ENCODE assay signal across 1 cellular context in the genomic region with DNA sequence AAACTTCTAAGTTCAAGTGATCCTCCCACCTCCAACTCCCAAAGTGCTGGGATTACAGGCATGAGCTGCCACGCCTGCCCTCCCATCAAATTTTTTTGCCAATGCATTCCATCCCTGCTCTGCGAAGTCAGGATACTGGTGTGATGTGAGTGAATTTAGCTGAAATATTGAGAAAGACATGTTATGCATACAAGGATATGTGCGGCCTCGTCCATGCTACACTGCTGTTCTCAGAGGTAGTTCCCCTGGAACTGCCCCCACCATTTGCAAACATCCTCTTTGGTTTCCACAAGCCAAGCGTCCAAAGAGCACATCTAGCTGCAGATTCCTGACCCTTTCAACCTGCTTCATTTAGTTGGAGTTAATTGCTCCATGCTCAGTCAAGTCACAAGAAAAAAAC.
TF ChIP-seq lines count a peak whose summit lies in the region.

No MANE protein-coding gene starts in this region.

TF ChIP-seq in HepG2, 621 proteins besides CTCF, POLR2A, EP300 and RAD21 (continued from another document and continues in another):
- TF ChIP-seq, protein P1, sequence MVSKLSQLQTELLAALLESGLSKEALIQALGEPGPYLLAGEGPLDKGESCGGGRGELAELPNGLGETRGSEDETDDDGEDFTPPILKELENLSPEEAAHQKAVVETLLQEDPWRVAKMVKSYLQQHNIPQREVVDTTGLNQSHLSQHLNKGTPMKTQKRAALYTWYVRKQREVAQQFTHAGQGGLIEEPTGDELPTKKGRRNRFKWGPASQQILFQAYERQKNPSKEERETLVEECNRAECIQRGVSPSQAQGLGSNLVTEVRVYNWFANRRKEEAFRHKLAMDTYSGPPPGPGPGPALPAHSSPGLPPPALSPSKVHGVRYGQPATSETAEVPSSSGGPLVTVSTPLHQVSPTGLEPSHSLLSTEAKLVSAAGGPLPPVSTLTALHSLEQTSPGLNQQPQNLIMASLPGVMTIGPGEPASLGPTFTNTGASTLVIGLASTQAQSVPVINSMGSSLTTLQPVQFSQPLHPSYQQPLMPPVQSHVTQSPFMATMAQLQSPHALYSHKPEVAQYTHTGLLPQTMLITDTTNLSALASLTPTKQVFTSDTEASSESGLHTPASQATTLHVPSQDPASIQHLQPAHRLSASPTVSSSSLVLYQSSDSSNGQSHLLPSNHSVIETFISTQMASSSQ (IDR thresholded peaks at IDR 0.05; ENCODE audit: low read depth), result no peak
- TF ChIP-seq, protein P1 (CRISPR knock-in tag; IDR thresholded peaks at IDR 0.05; ENCODE audit: borderline replicate concordance), result no peak
- TF ChIP-seq KLF15 (CRISPR knock-in tag; IDR thresholded peaks at IDR 0.05; ENCODE audit: borderline replicate concordance) (no peak), MXI1 (IDR thresholded peaks at IDR 0.05; ENCODE audit: borderline replicate concordance, low read depth, low read length) (no peak), TCF12 (IDR thresholded peaks at IDR 0.05) (no peak), TCF12 (CRISPR knock-in tag; IDR thresholded peaks at IDR 0.05) (no peak), MAFG (CRISPR knock-in tag; IDR thresholded peaks at IDR 0.05) (no peak), DPF2 (CRISPR knock-in tag; IDR thresholded peaks at IDR 0.05; ENCODE audit: borderline replicate concordance, low read depth) (no peak), GTF3A (CRISPR knock-in tag; conservative IDR thresholded peaks at IDR 0.05) (no peak), NR2F2 (IDR thresholded peaks at IDR 0.05; ENCODE audit: borderline replicate concordance, low read depth) (no peak), TOE1 (CRISPR knock-in tag; IDR thresholded peaks at IDR 0.05) (no peak), MAF1 (CRISPR knock-in tag; IDR thresholded peaks at IDR 0.05; ENCODE audit: borderline replicate concordance) (no peak), KDM5A (IDR thresholded peaks at IDR 0.05; ENCODE audit: borderline replicate concordance, low read length) (no peak), ETV5 (CRISPR knock-in tag; IDR thresholded peaks at IDR 0.05; ENCODE audit: borderline replicate concordance) (peak; percentile 72; the same call in 1 of the 2 replicates), HOXA3 (CRISPR knock-in tag; IDR thresholded peaks at IDR 0.05) (peak; percentile 59; the same call in 1 of the 2 replicates), ZFP36L2 (CRISPR knock-in tag; IDR thresholded peaks at IDR 0.05) (no peak), SSRP1 (CRISPR knock-in tag; IDR thresholded peaks at IDR 0.05) (no peak), FOXA3 (CRISPR knock-in tag; IDR thresholded peaks at IDR 0.05) (peak; percentile 42; the same call in 1 of the 2 replicates), EHMT2 (IDR thresholded peaks at IDR 0.05; ENCODE audit: borderline replicate concordance, low read depth, low read length) (peak; percentile 54; the same call in 1 of the 2 replicates), ZNF33A (CRISPR knock-in tag; IDR thresholded peaks at IDR 0.05; ENCODE audit: borderline replicate concordance) (no peak), ZNF720 (CRISPR knock-in tag; IDR thresholded peaks at IDR 0.05) (no peak), RXRB (CRISPR knock-in tag; IDR thresholded peaks at IDR 0.05; ENCODE audit: borderline replicate concordance) (no peak), CCDC6 (CRISPR knock-in tag; IDR thresholded peaks at IDR 0.05) (no peak), ZNF761 (CRISPR knock-in tag; conservative IDR thresholded peaks at IDR 0.05) (no peak), ZNF564 (CRISPR knock-in tag; IDR thresholded peaks at IDR 0.05) (no peak), BORCS8-MEF2B (CRISPR knock-in tag; IDR thresholded peaks at IDR 0.05) (no peak), NFE2L1 (CRISPR knock-in tag; IDR thresholded peaks at IDR 0.05; ENCODE audit: borderline replicate concordance) (no peak), ISL2 (CRISPR knock-in tag; IDR thresholded peaks at IDR 0.05) (no peak), ZNF7 (CRISPR knock-in tag; IDR thresholded peaks at IDR 0.05) (no peak), ZFP41 (CRISPR knock-in tag; IDR thresholded peaks at IDR 0.05; ENCODE audit: borderline replicate concordance) (no peak), ZNF224 (CRISPR knock-in tag; IDR thresholded peaks at IDR 0.05) (no peak), ZNF670 (CRISPR knock-in tag; IDR thresholded peaks at IDR 0.05; ENCODE audit: borderline replicate concordance) (no peak), POGZ (CRISPR knock-in tag; IDR thresholded peaks at IDR 0.05) (peak; percentile 43), ADNP (CRISPR knock-in tag; IDR thresholded peaks at IDR 0.05) (peak; percentile 61; the same call in 1 of the 2 replicates), STAT5B (CRISPR knock-in tag; IDR thresholded peaks at IDR 0.05) (no peak), ZBTB21 (CRISPR knock-in tag; IDR thresholded peaks at IDR 0.05) (no peak), ZNF207 (IDR thresholded peaks at IDR 0.05; ENCODE audit: borderline replicate concordance) (no peak), NFIC (IDR thresholded peaks at IDR 0.05; ENCODE audit: low read length) (no peak), PITX1 (CRISPR knock-in tag; IDR thresholded peaks at IDR 0.05) (peak; percentile 37; the same call in 1 of the 2 replicates), SMAD1 (CRISPR knock-in tag; IDR thresholded peaks at IDR 0.05; ENCODE audit: borderline replicate concordance, low read depth) (no peak), ZNF768 (CRISPR knock-in tag; IDR thresholded peaks at IDR 0.05) (no peak), ZMYM2 (CRISPR knock-in tag; IDR thresholded peaks at IDR 0.05) (peak; percentile 55; the same call in 1 of the 2 replicates), YY1 (IDR thresholded peaks at IDR 0.05; ENCODE audit: insufficient read depth, insufficient replicate concordance, low read depth, low read length) (no peak), NFE2 (CRISPR knock-in tag; IDR thresholded peaks at IDR 0.05) (no peak), JUN (CRISPR knock-in tag; IDR thresholded peaks at IDR 0.05) (no peak)
- TF ChIP-seq, protein P2, sequence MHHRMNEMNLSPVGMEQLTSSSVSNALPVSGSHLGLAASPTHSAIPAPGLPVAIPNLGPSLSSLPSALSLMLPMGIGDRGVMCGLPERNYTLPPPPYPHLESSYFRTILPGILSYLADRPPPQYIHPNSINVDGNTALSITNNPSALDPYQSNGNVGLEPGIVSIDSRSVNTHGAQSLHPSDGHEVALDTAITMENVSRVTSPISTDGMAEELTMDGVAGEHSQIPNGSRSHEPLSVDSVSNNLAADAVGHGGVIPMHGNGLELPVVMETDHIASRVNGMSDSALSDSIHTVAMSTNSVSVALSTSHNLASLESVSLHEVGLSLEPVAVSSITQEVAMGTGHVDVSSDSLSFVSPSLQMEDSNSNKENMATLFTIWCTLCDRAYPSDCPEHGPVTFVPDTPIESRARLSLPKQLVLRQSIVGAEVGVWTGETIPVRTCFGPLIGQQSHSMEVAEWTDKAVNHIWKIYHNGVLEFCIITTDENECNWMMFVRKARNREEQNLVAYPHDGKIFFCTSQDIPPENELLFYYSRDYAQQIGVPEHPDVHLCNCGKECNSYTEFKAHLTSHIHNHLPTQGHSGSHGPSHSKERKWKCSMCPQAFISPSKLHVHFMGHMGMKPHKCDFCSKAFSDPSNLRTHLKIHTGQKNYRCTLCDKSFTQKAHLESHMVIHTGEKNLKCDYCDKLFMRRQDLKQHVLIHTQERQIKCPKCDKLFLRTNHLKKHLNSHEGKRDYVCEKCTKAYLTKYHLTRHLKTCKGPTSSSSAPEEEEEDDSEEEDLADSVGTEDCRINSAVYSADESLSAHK (CRISPR knock-in tag; IDR thresholded peaks at IDR 0.05; ENCODE audit: borderline replicate concordance), result no peak
- TF ChIP-seq, protein P3, sequence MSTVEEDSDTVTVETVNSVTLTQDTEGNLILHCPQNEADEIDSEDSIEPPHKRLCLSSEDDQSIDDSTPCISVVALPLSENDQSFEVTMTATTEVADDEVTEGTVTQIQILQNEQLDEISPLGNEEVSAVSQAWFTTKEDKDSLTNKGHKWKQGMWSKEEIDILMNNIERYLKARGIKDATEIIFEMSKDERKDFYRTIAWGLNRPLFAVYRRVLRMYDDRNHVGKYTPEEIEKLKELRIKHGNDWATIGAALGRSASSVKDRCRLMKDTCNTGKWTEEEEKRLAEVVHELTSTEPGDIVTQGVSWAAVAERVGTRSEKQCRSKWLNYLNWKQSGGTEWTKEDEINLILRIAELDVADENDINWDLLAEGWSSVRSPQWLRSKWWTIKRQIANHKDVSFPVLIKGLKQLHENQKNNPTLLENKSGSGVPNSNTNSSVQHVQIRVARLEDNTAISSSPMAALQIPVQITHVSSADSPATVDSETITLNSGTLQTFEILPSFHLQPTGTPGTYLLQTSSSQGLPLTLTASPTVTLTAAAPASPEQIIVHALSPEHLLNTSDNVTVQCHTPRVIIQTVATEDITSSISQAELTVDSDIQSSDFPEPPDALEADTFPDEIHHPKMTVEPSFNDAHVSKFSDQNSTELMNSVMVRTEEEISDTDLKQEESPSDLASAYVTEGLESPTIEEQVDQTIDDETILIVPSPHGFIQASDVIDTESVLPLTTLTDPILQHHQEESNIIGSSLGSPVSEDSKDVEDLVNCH (CRISPR knock-in tag; IDR thresholded peaks at IDR 0.05), result no peak
- TF ChIP-seq, protein P4, sequence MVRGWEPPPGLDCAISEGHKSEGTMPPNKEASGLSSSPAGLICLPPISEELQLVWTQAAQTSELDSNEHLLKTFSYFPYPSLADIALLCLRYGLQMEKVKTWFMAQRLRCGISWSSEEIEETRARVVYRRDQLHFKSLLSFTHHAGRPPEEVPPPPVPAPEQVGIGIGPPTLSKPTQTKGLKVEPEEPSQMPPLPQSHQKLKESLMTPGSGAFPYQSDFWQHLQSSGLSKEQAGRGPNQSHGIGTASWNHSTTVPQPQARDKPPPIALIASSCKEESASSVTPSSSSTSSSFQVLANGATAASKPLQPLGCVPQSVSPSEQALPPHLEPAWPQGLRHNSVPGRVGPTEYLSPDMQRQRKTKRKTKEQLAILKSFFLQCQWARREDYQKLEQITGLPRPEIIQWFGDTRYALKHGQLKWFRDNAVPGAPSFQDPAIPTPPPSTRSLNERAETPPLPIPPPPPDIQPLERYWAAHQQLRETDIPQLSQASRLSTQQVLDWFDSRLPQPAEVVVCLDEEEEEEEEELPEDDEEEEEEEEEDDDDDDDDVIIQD (CRISPR knock-in tag; IDR thresholded peaks at IDR 0.05; ENCODE audit: low read depth), result peak; percentile 52; the same call in 1 of the 2 replicates
- TF ChIP-seq, protein P5, sequence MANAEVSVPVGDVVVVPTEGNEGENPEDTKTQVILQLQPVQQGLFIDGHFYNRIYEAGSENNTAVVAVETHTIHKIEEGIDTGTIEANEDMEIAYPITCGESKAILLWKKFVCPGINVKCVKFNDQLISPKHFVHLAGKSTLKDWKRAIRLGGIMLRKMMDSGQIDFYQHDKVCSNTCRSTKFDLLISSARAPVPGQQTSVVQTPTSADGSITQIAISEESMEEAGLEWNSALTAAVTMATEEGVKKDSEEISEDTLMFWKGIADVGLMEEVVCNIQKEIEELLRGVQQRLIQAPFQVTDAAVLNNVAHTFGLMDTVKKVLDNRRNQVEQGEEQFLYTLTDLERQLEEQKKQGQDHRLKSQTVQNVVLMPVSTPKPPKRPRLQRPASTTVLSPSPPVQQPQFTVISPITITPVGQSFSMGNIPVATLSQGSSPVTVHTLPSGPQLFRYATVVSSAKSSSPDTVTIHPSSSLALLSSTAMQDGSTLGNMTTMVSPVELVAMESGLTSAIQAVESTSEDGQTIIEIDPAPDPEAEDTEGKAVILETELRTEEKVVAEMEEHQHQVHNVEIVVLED (CRISPR knock-in tag; IDR thresholded peaks at IDR 0.05; ENCODE audit: borderline replicate concordance), result peak; percentile 28; the same call in 1 of the 2 replicates
- TF ChIP-seq, protein P6, sequence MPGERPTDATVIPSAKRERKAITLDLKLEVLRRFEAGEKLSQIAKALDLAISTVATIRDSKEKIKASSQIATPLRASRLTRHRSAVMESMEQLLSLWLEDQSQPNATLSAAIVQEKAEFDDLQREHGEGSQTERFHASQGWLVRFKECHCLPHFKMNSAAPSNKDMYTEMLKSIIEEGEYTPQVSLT (CRISPR knock-in tag; IDR thresholded peaks at IDR 0.05; ENCODE audit: borderline replicate concordance, low read depth), result no peak
- TF ChIP-seq, protein P7, sequence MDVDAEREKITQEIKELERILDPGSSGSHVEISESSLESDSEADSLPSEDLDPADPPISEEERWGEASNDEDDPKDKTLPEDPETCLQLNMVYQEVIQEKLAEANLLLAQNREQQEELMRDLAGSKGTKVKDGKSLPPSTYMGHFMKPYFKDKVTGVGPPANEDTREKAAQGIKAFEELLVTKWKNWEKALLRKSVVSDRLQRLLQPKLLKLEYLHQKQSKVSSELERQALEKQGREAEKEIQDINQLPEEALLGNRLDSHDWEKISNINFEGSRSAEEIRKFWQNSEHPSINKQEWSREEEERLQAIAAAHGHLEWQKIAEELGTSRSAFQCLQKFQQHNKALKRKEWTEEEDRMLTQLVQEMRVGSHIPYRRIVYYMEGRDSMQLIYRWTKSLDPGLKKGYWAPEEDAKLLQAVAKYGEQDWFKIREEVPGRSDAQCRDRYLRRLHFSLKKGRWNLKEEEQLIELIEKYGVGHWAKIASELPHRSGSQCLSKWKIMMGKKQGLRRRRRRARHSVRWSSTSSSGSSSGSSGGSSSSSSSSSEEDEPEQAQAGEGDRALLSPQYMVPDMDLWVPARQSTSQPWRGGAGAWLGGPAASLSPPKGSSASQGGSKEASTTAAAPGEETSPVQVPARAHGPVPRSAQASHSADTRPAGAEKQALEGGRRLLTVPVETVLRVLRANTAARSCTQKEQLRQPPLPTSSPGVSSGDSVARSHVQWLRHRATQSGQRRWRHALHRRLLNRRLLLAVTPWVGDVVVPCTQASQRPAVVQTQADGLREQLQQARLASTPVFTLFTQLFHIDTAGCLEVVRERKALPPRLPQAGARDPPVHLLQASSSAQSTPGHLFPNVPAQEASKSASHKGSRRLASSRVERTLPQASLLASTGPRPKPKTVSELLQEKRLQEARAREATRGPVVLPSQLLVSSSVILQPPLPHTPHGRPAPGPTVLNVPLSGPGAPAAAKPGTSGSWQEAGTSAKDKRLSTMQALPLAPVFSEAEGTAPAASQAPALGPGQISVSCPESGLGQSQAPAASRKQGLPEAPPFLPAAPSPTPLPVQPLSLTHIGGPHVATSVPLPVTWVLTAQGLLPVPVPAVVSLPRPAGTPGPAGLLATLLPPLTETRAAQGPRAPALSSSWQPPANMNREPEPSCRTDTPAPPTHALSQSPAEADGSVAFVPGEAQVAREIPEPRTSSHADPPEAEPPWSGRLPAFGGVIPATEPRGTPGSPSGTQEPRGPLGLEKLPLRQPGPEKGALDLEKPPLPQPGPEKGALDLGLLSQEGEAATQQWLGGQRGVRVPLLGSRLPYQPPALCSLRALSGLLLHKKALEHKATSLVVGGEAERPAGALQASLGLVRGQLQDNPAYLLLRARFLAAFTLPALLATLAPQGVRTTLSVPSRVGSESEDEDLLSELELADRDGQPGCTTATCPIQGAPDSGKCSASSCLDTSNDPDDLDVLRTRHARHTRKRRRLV (CRISPR knock-in tag; IDR thresholded peaks at IDR 0.05), result no peak
